In genomic region chr20:38763616-38764015, GRCh38 we compare ENCODE assay signal across 1 cellular context.
TF ChIP-seq lines count a peak whose summit lies in the region.

No MANE protein-coding gene starts in this region.

TF ChIP-seq in HCT116, 20 proteins besides CTCF, POLR2A, EP300 and RAD21 (continued from another document):
- TF ChIP-seq MAX (IDR thresholded peaks at IDR 0.05): no peak
- no peak for TF ChIP-seq ZNF274 (IDR thresholded peaks at IDR 0.05; ENCODE audit: low read depth, low read length)
- no peak for TF ChIP-seq EZH2phosphoT487 (IDR thresholded peaks at IDR 0.05; ENCODE audit: borderline replicate concordance)
- TF ChIP-seq EZH2 (IDR thresholded peaks at IDR 0.05): no peak
- TF ChIP-seq EGR1 (IDR thresholded peaks at IDR 0.05; ENCODE audit: low read depth): no peak
- TF ChIP-seq, protein P1, sequence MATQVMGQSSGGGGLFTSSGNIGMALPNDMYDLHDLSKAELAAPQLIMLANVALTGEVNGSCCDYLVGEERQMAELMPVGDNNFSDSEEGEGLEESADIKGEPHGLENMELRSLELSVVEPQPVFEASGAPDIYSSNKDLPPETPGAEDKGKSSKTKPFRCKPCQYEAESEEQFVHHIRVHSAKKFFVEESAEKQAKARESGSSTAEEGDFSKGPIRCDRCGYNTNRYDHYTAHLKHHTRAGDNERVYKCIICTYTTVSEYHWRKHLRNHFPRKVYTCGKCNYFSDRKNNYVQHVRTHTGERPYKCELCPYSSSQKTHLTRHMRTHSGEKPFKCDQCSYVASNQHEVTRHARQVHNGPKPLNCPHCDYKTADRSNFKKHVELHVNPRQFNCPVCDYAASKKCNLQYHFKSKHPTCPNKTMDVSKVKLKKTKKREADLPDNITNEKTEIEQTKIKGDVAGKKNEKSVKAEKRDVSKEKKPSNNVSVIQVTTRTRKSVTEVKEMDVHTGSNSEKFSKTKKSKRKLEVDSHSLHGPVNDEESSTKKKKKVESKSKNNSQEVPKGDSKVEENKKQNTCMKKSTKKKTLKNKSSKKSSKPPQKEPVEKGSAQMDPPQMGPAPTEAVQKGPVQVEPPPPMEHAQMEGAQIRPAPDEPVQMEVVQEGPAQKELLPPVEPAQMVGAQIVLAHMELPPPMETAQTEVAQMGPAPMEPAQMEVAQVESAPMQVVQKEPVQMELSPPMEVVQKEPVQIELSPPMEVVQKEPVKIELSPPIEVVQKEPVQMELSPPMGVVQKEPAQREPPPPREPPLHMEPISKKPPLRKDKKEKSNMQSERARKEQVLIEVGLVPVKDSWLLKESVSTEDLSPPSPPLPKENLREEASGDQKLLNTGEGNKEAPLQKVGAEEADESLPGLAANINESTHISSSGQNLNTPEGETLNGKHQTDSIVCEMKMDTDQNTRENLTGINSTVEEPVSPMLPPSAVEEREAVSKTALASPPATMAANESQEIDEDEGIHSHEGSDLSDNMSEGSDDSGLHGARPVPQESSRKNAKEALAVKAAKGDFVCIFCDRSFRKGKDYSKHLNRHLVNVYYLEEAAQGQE (IDR thresholded peaks at IDR 0.05; ENCODE audit: low read depth): no peak
- TF ChIP-seq JUND (IDR thresholded peaks at IDR 0.05): no peak
- no peak for TF ChIP-seq SRF (IDR thresholded peaks at IDR 0.05; ENCODE audit: low read depth)
TF ChIP-seq in HCT116: peak in this region for 0.
